In the genomic region with DNA sequence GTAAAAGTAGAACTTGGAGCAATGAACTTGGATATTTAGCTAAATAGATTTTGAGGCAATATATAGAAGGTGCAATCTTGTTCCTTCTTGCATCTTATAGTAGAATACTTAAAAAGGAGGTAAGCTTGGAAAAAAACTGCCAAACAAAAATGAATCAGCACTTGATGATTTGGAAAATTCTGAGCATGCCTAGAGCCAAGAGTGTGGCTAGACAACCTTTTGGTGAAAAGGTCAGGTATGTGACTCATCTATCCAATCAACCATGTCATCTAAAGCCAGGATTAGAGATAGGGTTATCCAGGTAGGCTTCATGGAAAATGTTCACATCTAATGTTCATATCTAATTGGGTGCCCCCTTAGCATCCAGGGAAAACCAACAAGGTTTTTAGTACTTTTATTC, we compare ENCODE assay signal across 20 cellular contexts.
"Had no signal": no experiment of that assay in that cellular context is flagged by ENCODE, and none has a peak within 500 bp of the region (broad histone marks: within the 10 kb centered on the region; RNA-seq: fewer than 3 reads in every experiment).

No MANE protein-coding gene starts in this region.

- FAIRE-seq: frontal cortex, kidney had no signal

- H3K27ac Mint-ChIP-seq: activated CD8-positive, alpha-beta T cell treated with anti-CD3 and anti-CD28 coated beads for 36 hours; activated naive CD4-positive, alpha-beta T cell treated with anti-CD3 and anti-CD28 coated beads for 36 hours; activated T-cell treated with anti-CD3 and anti-CD28 coated beads, Interleukin-2, amount 50 U/mL, for 24 hours; activated T-helper 2 cell treated with anti-CD3 and anti-CD28 coated beads, Interferon-gamma antibody, Interleukin-2, Interleukin-4, amounts not matched to agents 10 μg/mL and 5 μg/mL and 100 μg/mL, durations not matched to agents 14 hours and 24 hours and 36 hours had no signal

- H3K27me3 Mint-ChIP-seq: activated CD8-positive, alpha-beta T cell treated with anti-CD3 and anti-CD28 coated beads for 36 hours; activated T-cell treated with anti-CD3 and anti-CD28 coated beads, Interleukin-2, amount 50 U/mL, for 24 hours; central memory CD8-positive, alpha-beta T cell had no signal

- H3K4me3 Mint-ChIP-seq: activated CD8-positive, alpha-beta T cell treated with anti-CD3 and anti-CD28 coated beads for 36 hours; activated naive CD4-positive, alpha-beta T cell treated with anti-CD3 and anti-CD28 coated beads for 36 hours; activated T-cell treated with anti-CD3 and anti-CD28 coated beads, Interleukin-2, amount 50 U/mL, for 24 hours; central memory CD8-positive, alpha-beta T cell; neural crest cell had no signal

- H3K9me3 Mint-ChIP-seq: activated naive CD4-positive, alpha-beta T cell treated with anti-CD3 and anti-CD28 coated beads for 36 hours; neural crest cell had no signal

- H3K4me1 Mint-ChIP-seq: central memory CD8-positive, alpha-beta T cell; neural crest cell had no signal

- DNase-seq: activated CD4-positive, alpha-beta T cell treated with anti-CD3 and anti-CD28 coated beads for 48 hours; activated CD4-positive, CD25-positive, alpha-beta regulatory T cell; activated CD8-positive, alpha-beta T cell treated with anti-CD3 and anti-CD28 coated beads for 36 hours; activated naive CD4-positive, alpha-beta T cell treated with anti-CD3 and anti-CD28 coated beads for 36 hours; activated T-cell treated with anti-CD3 and anti-CD28 coated beads, Interleukin-2, amount 50 U/mL, for 24 hours; brain microvascular endothelial cell; colonic mucosa; erythroblast; heart left ventricle; kidney; left lung; right cardiac atrium; stimulated activated CD4-positive, alpha-beta T cell treated with anti-CD3 and anti-CD28 coated beads, Interleukin-2, amount 100 ng/mL, for 24 hours; stimulated activated naive CD4-positive, alpha-beta T cell treated with Interleukin-2 at 50 U/mL for 16 hours; tibial artery; uterus had no signal

- ATAC-seq: activated CD8-positive, alpha-beta T cell treated with anti-CD3 and anti-CD28 coated beads for 36 hours; heart left ventricle; left lung; right cardiac atrium had no signal
